14 cellular contexts compared by ENCODE assay signal in the genomic region with DNA sequence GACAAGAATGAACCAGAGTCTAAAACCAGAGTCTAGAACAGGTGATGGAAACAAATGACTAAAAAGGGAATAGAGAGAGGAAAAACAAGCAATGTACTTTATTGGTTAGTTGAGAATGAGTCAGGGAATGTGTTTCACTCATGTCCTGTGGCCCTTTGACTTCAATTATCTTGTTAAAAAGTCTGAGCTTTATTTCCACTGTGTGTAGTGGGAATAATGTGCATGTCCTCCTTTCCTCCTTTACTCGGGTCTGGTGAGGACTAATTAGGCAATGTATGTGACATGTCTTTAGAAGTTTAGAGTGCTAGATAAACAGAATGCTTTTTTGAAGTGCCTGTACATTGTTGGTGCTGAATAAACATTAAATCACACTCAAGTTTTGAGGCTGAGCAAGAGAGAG.
A peak's percentile ranks its signal among the peaks of the same experiment; 100 is the strongest.
DNase-seq lines count a peak whose midpoint lies in the region; FAIRE-seq and TF ChIP-seq lines count a peak whose summit lies in the region.
"Had no signal": no experiment of that assay in that cellular context is flagged by ENCODE, and none has a peak within 500 bp of the region (broad histone marks: within the 10 kb centered on the region; RNA-seq: fewer than 3 reads in every experiment).

No MANE protein-coding gene starts in this region.

- H3K4me1 ChIP-seq in rectal smooth muscle tissue (ENCODE audit: control insufficient read depth, insufficient read depth, low read length): no peaks in the 10 kb centered on the region
- H3K4me1 ChIP-seq: BLaER1 had no signal

- H3K27ac ChIP-seq in rectal smooth muscle tissue (ENCODE audit: low read depth, low read length): peak overlapping the region; percentile 60
- H3K27ac ChIP-seq: BLaER1, RWPE1 had no signal

- H3K4me3 ChIP-seq in rectal smooth muscle tissue (ENCODE audit: low read length): no peak overlapping the region
- H3K4me3 ChIP-seq: BLaER1 had no signal

- no peaks in the 10 kb centered on the region for H3K36me3 ChIP-seq in rectal smooth muscle tissue (ENCODE audit: control insufficient read depth, insufficient read depth, low read length)
- H3K36me3 ChIP-seq: BLaER1 had no signal

- H3K27me3 ChIP-seq in rectal smooth muscle tissue (ENCODE audit: control insufficient read depth, insufficient read depth, low read length): no peaks in the 10 kb centered on the region
- H3K27me3 ChIP-seq: BLaER1 had no signal

- peak; percentile 86 for FAIRE-seq in G401.6 (lab: Jason Lieb, UNC)
- FAIRE-seq: H1 had no signal

- DNase-seq in NCI-H69 (lab: John Stamatoyannopoulos, UW) (peak; percentile 52), globus pallidus (ENCODE audit: low spot score) (peak; percentile 55), MV-4-11 (lab: John Stamatoyannopoulos, UW) (no peak), erythroblast (lab: John Stamatoyannopoulos, UW) (no peak)
- no peak for DNase-seq in stimulated activated CD4-positive, alpha-beta T cell treated with anti-CD3 and anti-CD28 coated beads, Interleukin-15, amount 100 ng/mL, for 24 hours
- DNase-seq: activated effector memory CD4-positive, alpha-beta T cell treated with Interleukin-2 at 50 U/mL for 16 hours; DND-41; Karpas-422; left cardiac atrium had no signal

- TF ChIP-seq POLR2A in erythroblast (IDR thresholded peaks at IDR 0.05; ENCODE audit: low read length): no peak

- no peak overlapping the region for H3K9ac ChIP-seq in rectal smooth muscle tissue (ENCODE audit: low read length)
- H3K9ac ChIP-seq: BLaER1 had no signal

Comparison
In these comparisons a context has a peak if more than half of its experiments do, and no peak if none do; other contexts are left out.
1. DNase-seq: peak in NCI-H69 (single experiment) and globus pallidus (single experiment); none in MV-4-11 (single experiment), stimulated activated CD4-positive, alpha-beta T cell treated with anti-CD3 and anti-CD28 coated beads, Interleukin-15, amount 100 ng/mL, for 24 hours (single experiment) and erythroblast (0 of 2).